Comparison of ENCODE assay signal across 8 cellular contexts in genomic region chr12:77847060-77847541, GRCh38.
A peak's percentile ranks its signal among the peaks of the same experiment; 100 is the strongest.
DNase-seq lines count a peak whose midpoint lies in the region; ATAC-seq and TF ChIP-seq lines count a peak whose summit lies in the region.

No MANE protein-coding gene starts in this region.

- ATAC-seq in GM21367 (IDR thresholded peaks at IDR 0.05; ENCODE audit: unreplicated experiment) (peak; percentile 100), HG03558 (IDR thresholded peaks at IDR 0.05; ENCODE audit: extremely low read depth, unreplicated experiment) (peak; percentile 99)

- peak; percentile 8 for DNase-seq in CMK (ENCODE audit: low read depth)
- DNase-seq in epidermal melanocyte (ENCODE audit: insufficient read length, low spot score) = peak; percentile 35
- DNase-seq in 8988T = no peak
- DNase-seq in NCI-H2081 treated with DMSO at 0.1 percent for 48 hours (lab: John Stamatoyannopoulos, UW) = no peak
- no peak for DNase-seq in erythroblast (lab: John Stamatoyannopoulos, UW)
- DNase-seq in effector CD8-positive, alpha-beta T cell (lab: John Stamatoyannopoulos, UW) = no peak

- no peak for TF ChIP-seq POLR2A in erythroblast (IDR thresholded peaks at IDR 0.05; ENCODE audit: low read length)

Comparison
In these comparisons a context has a peak if more than half of its experiments do, and no peak if none do; other contexts are left out.
1. DNase-seq: peak in CMK (single experiment) and epidermal melanocyte (single experiment); none in 8988T (single experiment), NCI-H2081 treated with DMSO at 0.1 percent for 48 hours (single experiment), erythroblast (0 of 2) and effector CD8-positive, alpha-beta T cell (single experiment).